9 cellular contexts compared by ENCODE assay signal in the genomic region with DNA sequence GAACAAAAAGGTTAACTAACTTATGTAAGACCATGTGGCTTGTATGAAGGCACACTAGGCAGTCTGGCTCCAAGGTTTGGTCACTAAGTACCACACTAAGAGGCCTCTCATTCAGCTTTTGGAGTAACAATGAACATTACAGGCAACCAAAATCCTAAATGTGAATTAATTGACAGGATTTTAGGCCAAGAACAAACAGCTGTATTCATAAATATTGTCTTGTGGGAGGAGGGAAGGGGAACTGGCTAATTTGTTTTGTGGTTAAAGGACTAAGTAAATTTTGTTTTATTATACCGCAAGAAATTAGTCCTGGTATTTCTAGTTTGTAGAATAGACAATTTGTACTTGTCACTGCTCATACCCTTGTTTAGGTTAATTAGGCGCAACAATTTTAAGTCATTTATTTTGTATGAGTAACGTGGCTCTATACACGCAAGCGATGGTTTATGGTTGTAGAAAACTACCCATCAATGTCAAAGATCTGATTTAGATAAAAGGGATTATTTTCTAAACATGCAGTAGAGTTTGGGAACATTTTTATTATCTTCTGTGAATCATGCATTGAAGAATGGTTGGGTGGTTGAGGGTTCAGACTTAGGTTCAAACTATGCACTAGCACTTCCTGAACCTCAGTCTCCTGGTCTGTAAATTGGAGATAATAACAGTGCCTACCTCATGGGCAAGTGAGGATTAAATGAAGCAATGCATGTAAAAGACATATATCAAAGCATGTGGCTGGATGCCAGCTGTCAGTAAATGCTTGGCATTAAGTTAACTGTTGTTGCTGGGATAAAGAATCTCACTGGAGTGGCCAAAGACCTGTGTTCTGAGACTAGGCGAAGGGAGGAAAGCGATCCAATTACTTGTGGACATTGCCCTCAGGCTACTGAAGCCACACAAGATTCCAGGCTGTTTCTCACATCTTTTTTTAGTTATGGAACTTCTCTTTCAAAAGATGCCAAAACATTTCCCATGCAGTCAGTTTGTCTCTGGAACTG. TPM values are rescaled to one million over a fixed set of nuclear protein-coding genes. Genes with fewer than 3 reads are reported as not detected.
DNase-seq lines count a peak whose midpoint lies in the region; ATAC-seq and TF ChIP-seq lines count a peak whose summit lies in the region.
"Had no signal": no experiment of that assay in that cellular context is flagged by ENCODE, and none has a peak within 500 bp of the region (broad histone marks: within the 10 kb centered on the region; RNA-seq: fewer than 3 reads in every experiment).

No MANE protein-coding gene starts in this region.

- peaks cover 0 to 9% of the 10 kb centered on the region in 2 donors for H3K27me3 Mint-ChIP-seq in CD8-positive, alpha-beta memory T cell
- H3K27me3 Mint-ChIP-seq in HFFc6 (ENCODE audit: insufficient read depth) (peaks cover 42% of the 10 kb centered on the region), memory B cell (peaks cover 12% of the 10 kb centered on the region)

- intact Hi-C loops in sigmoid colon (cut with DNase I): loop anchor here (5.0 to 10.0 kb wide), 3 partner anchors 82 to 186 kb away; a partner anchor contains a TSS

- POLR2A ChIA-PET in CD8-positive, alpha-beta memory T cell (lab: Charles Lee): no interaction called here

- no peaks in the 10 kb centered on the region for H3K9me3 ChIP-seq in CD8-positive, alpha-beta memory T cell (ENCODE audit: low read length)
- H3K9me3 ChIP-seq in sigmoid colon: no peaks in the 10 kb centered on the region

- H3K4me3 Mint-ChIP-seq in CD8-positive, alpha-beta memory T cell: peak overlapping the region; percentile 50 to 84 (median 80)
- H3K4me3 Mint-ChIP-seq in HFFc6 (peak overlapping the region; percentile 82), memory B cell (peak overlapping the region; percentile 74)

- H3K4me3 ChIP-seq in CD8-positive, alpha-beta memory T cell (ENCODE audit: low read length): no peak overlapping the region
- no peak overlapping the region for H3K4me3 ChIP-seq in sigmoid colon

- TF ChIP-seq POLR2A in sigmoid colon (IDR thresholded peaks at IDR 0.05): no peak

- no peak for TF ChIP-seq CTCF in HFFc6 (IDR thresholded peaks at IDR 0.05)
- TF ChIP-seq CTCF in VCaP (conservative IDR thresholded peaks at IDR 0.05): no peak
- no peak for TF ChIP-seq CTCF in sigmoid colon (IDR thresholded peaks at IDR 0.05)

- peaks cover 13% of the 10 kb centered on the region for H3K4me1 ChIP-seq in CD8-positive, alpha-beta memory T cell (ENCODE audit: insufficient read depth, low read length)
- H3K4me1 ChIP-seq in sigmoid colon: peaks cover 0 to 21% (median 18%) of the 10 kb centered on the region in 4 donors

- peak overlapping the region in 6 of 8 donors; percentile 8 to 82 (median 50) for H3K27ac Mint-ChIP-seq in CD8-positive, alpha-beta memory T cell
- peak overlapping the region; percentile 81 for H3K27ac Mint-ChIP-seq in HFFc6
- H3K27ac Mint-ChIP-seq in memory B cell: no peak overlapping the region

- no peaks in the 10 kb centered on the region for H3K36me3 ChIP-seq in CD8-positive, alpha-beta memory T cell (ENCODE audit: insufficient read depth, low read length)
- no peaks in the 10 kb centered on the region for H3K36me3 ChIP-seq in sigmoid colon

- H3K9me3 Mint-ChIP-seq in CD8-positive, alpha-beta memory T cell: no peaks in the 10 kb centered on the region
- peaks cover 7% of the 10 kb centered on the region for H3K9me3 Mint-ChIP-seq in HFFc6
- H3K9me3 Mint-ChIP-seq in memory B cell: no peaks in the 10 kb centered on the region

- H3K27me3 ChIP-seq in CD8-positive, alpha-beta memory T cell (ENCODE audit: insufficient read depth, low read length, poor library complexity, severe bottlenecking): no peaks in the 10 kb centered on the region
- H3K27me3 ChIP-seq in sigmoid colon: peaks cover 2 to 30% (median 24%) of the 10 kb centered on the region in 3 donors

- WGBS in sigmoid colon, 2 donors: 47 to 83% methylated on average over 7 of the region's 7 CpGs

- ATAC-seq in memory B cell (ENCODE audit: low read depth) (no peak), GM19467 (IDR thresholded peaks at IDR 0.05; ENCODE audit: unreplicated experiment) (no peak), GM21423 (IDR thresholded peaks at IDR 0.05; ENCODE audit: unreplicated experiment) (no peak)

- CTCF ChIA-PET in CD8-positive, alpha-beta memory T cell (lab: Charles Lee): interaction anchor here (1.2 to 2.2 kb wide), 3 partner anchors 9 to 68 kb away, joined by 3 to 4 read pairs (median 4); no protein-coding TSS in a partner anchor

- no peak for DNase-seq in CD8-positive, alpha-beta memory T cell
- DNase-seq in HFFc6 (peak; percentile 92), memory B cell (ENCODE audit: low spot score in 2 of 2) (no peak), sigmoid colon (no peak), dermis blood vessel endothelial cell (no peak)
- DNase-seq: activated CD4-positive, alpha-beta T cell treated with anti-CD3 and anti-CD28 coated beads for 4 hours had no signal

- H3K27ac ChIP-seq in CD8-positive, alpha-beta memory T cell (ENCODE audit: low read depth, low read length): no peak overlapping the region
- H3K27ac ChIP-seq in VCaP (peak overlapping the region; percentile 81; the same call in 1 of the 2 replicates), sigmoid colon (no peak overlapping the region)

- H3K4me1 Mint-ChIP-seq in CD8-positive, alpha-beta memory T cell: peaks cover 30 to 40% (median 39%) of the 10 kb centered on the region in 3 donors
- peaks cover 35% of the 10 kb centered on the region for H3K4me1 Mint-ChIP-seq in HFFc6 (ENCODE audit: low read depth)
- peaks cover 3% of the 10 kb centered on the region for H3K4me1 Mint-ChIP-seq in memory B cell

- no peak for TF ChIP-seq EP300 in sigmoid colon (IDR thresholded peaks at IDR 0.05)

- H3K36me3 Mint-ChIP-seq in CD8-positive, alpha-beta memory T cell: peaks cover 0 to 9% (median 2%) of the 10 kb centered on the region in 3 donors
- H3K36me3 Mint-ChIP-seq in HFFc6 (ENCODE audit: low read depth) (peaks cover 20% of the 10 kb centered on the region; the same call in 1 of the 2 replicates), memory B cell (no peaks in the 10 kb centered on the region)

RNA-seq across cellular contexts. Expression of a gene that starts 1.3 kb away (rescaled TPM):
- total RNA-seq in CD8-positive, alpha-beta memory T cell: 10 to 100 TPM; 15.4 to 19.6 TPM
- 24.5 TPM for polyA plus RNA-seq in CD8-positive, alpha-beta memory T cell
- 10 to 100 TPM in 4 of 6 experiments, 1 to 10 TPM in 2; 9.3 to 25.7 (median 21.7) TPM for total RNA-seq in HFFc6 (2021; fragmentation: NEBNext Ultra II Directional; extraction: Animal tissue kit (Norgen Biotek cat#: 25700))
- total RNA-seq in sigmoid colon (1 to 10 TPM; 1.9 to 5.7 (median 5.1) TPM), dermis blood vessel endothelial cell (0.34 and 0.56 TPM in 2 replicates)
- 10 to 100 TPM; 10.2 to 21.1 (median 12.5) TPM for polyA plus RNA-seq in sigmoid colon
